11 cellular contexts compared by ENCODE assay signal in genomic region chr19:709965-710714, GRCh38. TPM values are rescaled to one million over a fixed set of nuclear protein-coding genes. Genes with fewer than 3 reads are reported as not detected.
DNase-seq lines count a peak whose midpoint lies in the region; ATAC-seq and TF ChIP-seq lines count a peak whose summit lies in the region.
"Had no signal": no experiment of that assay in that cellular context is flagged by ENCODE, and none has a peak within 500 bp of the region (broad histone marks: within the 10 kb centered on the region; RNA-seq: fewer than 3 reads in every experiment).

No MANE protein-coding gene starts in this region.

- WGBS in tibial nerve, 2 donors: 10% methylated on average over 12 to 22 of the region's 32 CpGs

- POLR2A ChIA-PET in WTC11 (lab: Charles Lee): no interaction called here

- peaks cover 0 to 1% (median 0%) of the 10 kb centered on the region in 4 donors for H3K9me3 ChIP-seq in tibial nerve

- H3K27ac ChIP-seq in tibial nerve: peak overlapping the region; percentile 85 to 96 (median 95)

- peak in 1 of 2 donors; percentile 59 for TF ChIP-seq POLR2A in tibial nerve (IDR thresholded peaks at IDR 0.05)

- H3K9me3 Mint-ChIP-seq in WTC11 (peaks cover 5% of the 10 kb centered on the region), glutamatergic neuron (ENCODE audit: unreplicated experiment) (peaks cover 20% of the 10 kb centered on the region), nephron (no peaks in the 10 kb centered on the region)
- H3K9me3 Mint-ChIP-seq in stimulated activated effector memory CD8-positive, alpha-beta T cell treated with anti-CD3 and anti-CD28 coated beads, Interleukin-12 subunit alpha, Interleukin-12 subunit beta, amount 100 ng/mL, for 72 hours: no peaks in the 10 kb centered on the region

- no peaks in the 10 kb centered on the region for H3K27me3 ChIP-seq in tibial nerve

- ATAC-seq in WTC11: no peak
- no peak for ATAC-seq in stimulated activated effector memory CD8-positive, alpha-beta T cell treated with anti-CD3 and anti-CD28 coated beads, Interleukin-12 subunit alpha, Interleukin-12 subunit beta, amount 100 ng/mL, for 72 hours
- no peak for ATAC-seq in GM19324 (IDR thresholded peaks at IDR 0.05; ENCODE audit: low FRiP score, unreplicated experiment)
- ATAC-seq in GM21360 (IDR thresholded peaks at IDR 0.05; ENCODE audit: unreplicated experiment): no peak

- peaks cover 5% of the 10 kb centered on the region for H3K36me3 Mint-ChIP-seq in WTC11
- H3K36me3 Mint-ChIP-seq in glutamatergic neuron (ENCODE audit: unreplicated experiment): no peaks in the 10 kb centered on the region
- H3K36me3 Mint-ChIP-seq in nephron (ENCODE audit: low read depth): peaks cover 4% of the 10 kb centered on the region
- H3K36me3 Mint-ChIP-seq in stimulated activated effector memory CD8-positive, alpha-beta T cell treated with anti-CD3 and anti-CD28 coated beads, Interleukin-12 subunit alpha, Interleukin-12 subunit beta, amount 100 ng/mL, for 72 hours: no peaks in the 10 kb centered on the region

- CTCF ChIA-PET in WTC11 (lab: Charles Lee): no interaction called here

- H3K4me1 ChIP-seq in tibial nerve: peaks cover 0 to 35% (median 2%) of the 10 kb centered on the region in 4 donors

- peaks cover 10% of the 10 kb centered on the region for H3K4me1 Mint-ChIP-seq in WTC11
- peaks cover 13% of the 10 kb centered on the region for H3K4me1 Mint-ChIP-seq in glutamatergic neuron (ENCODE audit: low read depth, unreplicated experiment)
- H3K4me1 Mint-ChIP-seq in nephron: peaks cover 11% of the 10 kb centered on the region
- H3K4me1 Mint-ChIP-seq in stimulated activated effector memory CD8-positive, alpha-beta T cell treated with anti-CD3 and anti-CD28 coated beads, Interleukin-12 subunit alpha, Interleukin-12 subunit beta, amount 100 ng/mL, for 72 hours: no peaks in the 10 kb centered on the region

- TF ChIP-seq CTCF in WTC11 (IDR thresholded peaks at IDR 0.05): no peak
- no peak for TF ChIP-seq CTCF in glutamatergic neuron (IDR thresholded peaks at IDR 0.05; ENCODE audit: partially characterized antibody, unreplicated experiment)
- no peak for TF ChIP-seq CTCF in nephron (IDR thresholded peaks at IDR 0.05; ENCODE audit: unreplicated experiment in 3 of 3)
- TF ChIP-seq CTCF in tibial nerve (IDR thresholded peaks at IDR 0.05): no peak

- no peak for TF ChIP-seq EP300 in tibial nerve (IDR thresholded peaks at IDR 0.05)

- H3K36me3 ChIP-seq in tibial nerve: peaks cover 0 to 14% (median 0%) of the 10 kb centered on the region in 3 donors

- peak overlapping the region; percentile 57 to 87 (median 84) for H3K4me3 ChIP-seq in tibial nerve

- DNase-seq in WTC11 (ENCODE audit: low spot score) (no peak), glutamatergic neuron (peak; percentile 84), tibial nerve (ENCODE audit: low spot score in 2 of 2) (peak in 1 of 2 donors; percentile 27)
- no peak for DNase-seq in stimulated activated effector memory CD8-positive, alpha-beta T cell treated with anti-CD3 and anti-CD28 coated beads, Interleukin-12 subunit alpha, Interleukin-12 subunit beta, amount 100 ng/mL, for 72 hours (ENCODE audit: low spot score in 2 of 2)
- DNase-seq in activated CD4-positive, alpha-beta T cell treated with anti-CD3 and anti-CD28 coated beads for 1 hour: no peak
- DNase-seq: activated T-cell treated with anti-CD3 and anti-CD28 coated beads, Interleukin-2, amount 50 U/mL, for 1 hour; NCI-H187 treated with DMSO at 0.1 percent for 48 hours had no signal

- H3K27me3 Mint-ChIP-seq in WTC11 (ENCODE audit: low read depth): peaks cover 23% of the 10 kb centered on the region
- H3K27me3 Mint-ChIP-seq in glutamatergic neuron (ENCODE audit: unreplicated experiment): peaks cover 22% of the 10 kb centered on the region
- peaks cover 4% of the 10 kb centered on the region for H3K27me3 Mint-ChIP-seq in nephron (ENCODE audit: low read depth)

- no peak overlapping the region for H3K4me3 Mint-ChIP-seq in WTC11
- peak overlapping the region; percentile 71 for H3K4me3 Mint-ChIP-seq in glutamatergic neuron (ENCODE audit: unreplicated experiment)
- H3K4me3 Mint-ChIP-seq in nephron: peak overlapping the region; percentile 77 to 89 (median 86)
- no peak overlapping the region for H3K4me3 Mint-ChIP-seq in stimulated activated effector memory CD8-positive, alpha-beta T cell treated with anti-CD3 and anti-CD28 coated beads, Interleukin-12 subunit alpha, Interleukin-12 subunit beta, amount 100 ng/mL, for 72 hours

- H3K27ac Mint-ChIP-seq in WTC11 (no peak overlapping the region), glutamatergic neuron (ENCODE audit: unreplicated experiment) (peak overlapping the region; percentile 98), nephron (peak overlapping the region in 1 of 3 experiments; percentile 79)
- no peak overlapping the region for H3K27ac Mint-ChIP-seq in stimulated activated effector memory CD8-positive, alpha-beta T cell treated with anti-CD3 and anti-CD28 coated beads, Interleukin-12 subunit alpha, Interleukin-12 subunit beta, amount 100 ng/mL, for 72 hours

TF ChIP-seq in WTC11, 78 proteins besides CTCF, POLR2A, EP300 and RAD21:
- TF ChIP-seq HMGXB4 (CRISPR knock-in tag; IDR thresholded peaks at IDR 0.05) (0 out of 2 replicates have a peak, but pooled peaks have one; percentile 31), NR3C1 (CRISPR knock-in tag; conservative IDR thresholded peaks at IDR 0.05; ENCODE audit: low read depth) (no peak), AFF4 (CRISPR knock-in tag; IDR thresholded peaks at IDR 0.05; ENCODE audit: borderline replicate concordance) (no peak), HMGA2 (CRISPR knock-in tag; IDR thresholded peaks at IDR 0.05) (no peak), PRRX2 (CRISPR knock-in tag; IDR thresholded peaks at IDR 0.05) (no peak)
TF ChIP-seq in WTC11: peak in this region for 1.

RNA-seq across cellular contexts. Expression of gene PALM, which starts 1.4 kb away (rescaled TPM):
- total RNA-seq in WTC11 (2021) (17.7 to 25.6 TPM (median 22.1 TPM) in 3 replicates), glutamatergic neuron (ENCODE audit: unreplicated experiment) (349 TPM), tibial nerve (100 to 1,000 TPM in 1 of 4 donors, 10 to 100 TPM in 3; 65.7 to 101 (median 98.0) TPM)

RNA-seq across cellular contexts. Expression of gene PRSS57, which starts 14.9 kb away (rescaled TPM):
- not detected in 3 replicates for total RNA-seq in WTC11 (2021)
- total RNA-seq in glutamatergic neuron (ENCODE audit: unreplicated experiment): 0.78 TPM
- total RNA-seq in tibial nerve: not detected
- total RNA-seq: renal cortical epithelial cell had no signal

RNA-seq across cellular contexts. Expression of gene FSTL3, which starts 33.9 kb away (rescaled TPM):
- total RNA-seq in WTC11 (2021): 8.7 to 12.2 TPM (median 10.1 TPM) in 3 replicates
- total RNA-seq in glutamatergic neuron (ENCODE audit: unreplicated experiment): 10.7 TPM
- total RNA-seq in tibial nerve: 100 to 1,000 TPM; 582 to 977 (median 642) TPM

RNA-seq across cellular contexts. Expression of gene MISP, which starts 40.8 kb away (rescaled TPM):
- total RNA-seq in WTC11 (2021): 0.66 to 0.78 TPM (median 0.70 TPM) in 3 replicates
- 1.1 TPM for total RNA-seq in glutamatergic neuron (ENCODE audit: unreplicated experiment)
- under 1 TPM in 2 of 4 donors, not detected in 2; 0.20 to 0.30 TPM for total RNA-seq in tibial nerve

RNA-seq across cellular contexts. Expression of gene RNF126, which starts 47.1 kb away (rescaled TPM):
- total RNA-seq in WTC11 (2021) (66.7 to 84.4 TPM (median 68.1 TPM) in 3 replicates), glutamatergic neuron (ENCODE audit: unreplicated experiment) (51.7 TPM), tibial nerve (10 to 100 TPM; 38.0 to 90.9 (median 55.3) TPM)

Comparison
In these comparisons a context has a peak if more than half of its experiments do, and no peak if none do; other contexts are left out.
1. H3K4me3 Mint-ChIP-seq: peak in glutamatergic neuron (single experiment) and nephron (3 of 3); none in WTC11 (single experiment) and stimulated activated effector memory CD8-positive, alpha-beta T cell treated with anti-CD3 and anti-CD28 coated beads, Interleukin-12 subunit alpha, Interleukin-12 subunit beta, amount 100 ng/mL, for 72 hours (single experiment).
2. RNA of gene FSTL3, which starts 33.9 kb away (total RNA-seq): 582 to 977 TPM in tibial nerve; 10.7 TPM in glutamatergic neuron (single experiment) and 8.7 to 12.2 TPM in WTC11; every median in the first group is over 10 times any median in the second.